Comparison of ENCODE assay signal across 8 cellular contexts in the genomic region with DNA sequence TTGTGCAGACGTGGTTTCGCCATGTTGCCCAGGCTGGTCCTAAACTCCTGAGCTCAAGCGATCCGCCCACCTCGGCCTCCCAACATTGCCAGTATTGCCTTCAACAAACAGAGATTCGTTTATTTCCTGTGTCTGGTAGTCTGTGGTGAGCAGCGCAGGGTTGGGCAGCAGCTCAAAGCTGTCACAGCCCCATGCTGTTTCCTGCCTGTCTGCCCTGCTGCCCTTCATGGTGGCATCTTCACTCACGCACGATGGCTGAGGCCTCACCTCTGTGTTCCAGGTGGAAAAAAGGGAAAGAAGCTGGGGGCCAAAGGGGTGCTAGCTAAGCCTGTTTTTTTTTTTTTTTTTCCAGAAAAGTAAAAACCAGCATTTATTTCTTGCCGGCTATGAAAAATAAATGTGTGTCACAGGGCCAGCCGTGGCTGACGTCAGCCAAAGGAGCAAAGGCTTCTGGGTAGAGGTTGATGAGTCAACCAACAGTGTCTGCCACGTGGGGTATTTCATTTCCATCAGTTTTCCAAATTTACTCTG. TPM values are rescaled to one million over a fixed set of nuclear protein-coding genes. Genes with fewer than 3 reads are reported as not detected.
DNase-seq lines count a peak whose midpoint lies in the region; ATAC-seq, FAIRE-seq and TF ChIP-seq lines count a peak whose summit lies in the region.

No MANE protein-coding gene starts in this region.

- no peak overlapping the region for H3K4me3 ChIP-seq in liver (ENCODE audit: low read depth in 1 of 3, low read length in 3 of 3)
- H3K4me3 ChIP-seq in HepG2 (replicated peaks in 1 of 3; ENCODE audit: insufficient read depth in 1 of 3, low read depth in 2 of 3, low read length in 3 of 3), result no peak overlapping the region
- H3K4me3 ChIP-seq in sigmoid colon, result no peak overlapping the region
- H3K4me3 ChIP-seq in aorta (ENCODE audit: low read length in 2 of 2), result no peak overlapping the region

- no peak overlapping the region for H2AFZ ChIP-seq in HepG2 (ENCODE audit: low read length)

- TF ChIP-seq EP300 in HepG2 (IDR thresholded peaks at IDR 0.05; ENCODE audit: low read depth in 2 of 2, low read length in 2 of 2) (no peak), HepG2 (CRISPR knock-in tag; IDR thresholded peaks at IDR 0.05; ENCODE audit: borderline replicate concordance) (no peak), sigmoid colon (IDR thresholded peaks at IDR 0.05) (no peak)

- H3K9me3 ChIP-seq in liver (ENCODE audit: control insufficient read depth in 4 of 4, low read length in 3 of 4) (no peaks in the 10 kb centered on the region), HepG2 (ENCODE audit: low read length) (no peaks in the 10 kb centered on the region), sigmoid colon (no peaks in the 10 kb centered on the region), aorta (ENCODE audit: control insufficient read depth, low read length) (no peaks in the 10 kb centered on the region)

- intact Hi-C loops in HepG2 (cut with micrococcal nuclease; ENCODE audit: unreplicated experiment) (no loop called here), sigmoid colon (cut with DNase I) (no loop called here), aorta (cut with DNase I) (loop anchor here in 1 of 2 donors (10.0 kb wide), 1 partner anchor 214 kb away; no protein-coding TSS in a partner anchor)

- H3K36me3 ChIP-seq in liver (ENCODE audit: control insufficient read depth in 4 of 4, insufficient read depth in 3 of 4, low read depth in 1 of 4, low read length in 3 of 4) (peaks cover 0 to 15% (median 7%) of the 10 kb centered on the region in 4 donors), HepG2 (replicated peaks in 1 of 2; ENCODE audit: control insufficient read depth in 1 of 2, insufficient read depth in 2 of 2, low read length in 2 of 2) (peaks cover 27 to 40% of the 10 kb centered on the region in 2 experiments; a peak in 4 of 5 replicates), sigmoid colon (peaks cover 7 to 29% (median 21%) of the 10 kb centered on the region in 4 donors), aorta (ENCODE audit: control insufficient read depth in 1 of 2, insufficient read depth in 2 of 2, low read length in 1 of 2) (peaks cover 0 to 4% of the 10 kb centered on the region in 2 donors)

- H3K79me2 ChIP-seq in HepG2 (ENCODE audit: insufficient read depth, low read length), result peaks cover 35% of the 10 kb centered on the region

- in situ Hi-C loops in HepG2 (cut with HindIII; ENCODE audit: extremely low pct_ligation_motif_present, low pct_unique_long_range_greater_than_20kb), result no loop called here

- peaks cover 0 to 3% (median 1%) of the 10 kb centered on the region in 4 donors for H3K4me1 ChIP-seq in liver (ENCODE audit: control insufficient read depth in 4 of 4, insufficient read depth in 4 of 4, low read length in 3 of 4)
- no peaks in the 10 kb centered on the region for H3K4me1 ChIP-seq in HepG2 (ENCODE audit: insufficient read depth, low read length)
- H3K4me1 ChIP-seq in sigmoid colon, result peaks cover 0 to 13% (median 8%) of the 10 kb centered on the region in 4 donors
- H3K4me1 ChIP-seq in aorta (ENCODE audit: control insufficient read depth in 1 of 2, insufficient read depth in 2 of 2, low read length in 2 of 2), result no peaks in the 10 kb centered on the region

- TF ChIP-seq POLR2A in HepG2 (IDR thresholded peaks at IDR 0.05; ENCODE audit: insufficient read depth in 1 of 2, low read depth in 2 of 2, low read length in 2 of 2) (no peak), sigmoid colon (IDR thresholded peaks at IDR 0.05) (no peak)

- no peak overlapping the region for H3K4me2 ChIP-seq in HepG2 (ENCODE audit: low read depth, low read length)

- TF ChIP-seq CTCF in liver (IDR thresholded peaks at IDR 0.05; ENCODE audit: low read depth, low read length, missing input control) (no peak), HepG2 (CRISPR knock-in tag; IDR thresholded peaks at IDR 0.05) (no peak), sigmoid colon (IDR thresholded peaks at IDR 0.05) (no peak)

- no peak overlapping the region for H3K9ac ChIP-seq in liver (ENCODE audit: low read depth in 1 of 2, low read length in 2 of 2)
- H3K9ac ChIP-seq in HepG2 (ENCODE audit: insufficient read depth, low read depth, low read length), result no peak overlapping the region

- H4K20me1 ChIP-seq in HepG2 (ENCODE audit: insufficient read depth, low read length), result no peaks in the 10 kb centered on the region

- no peak for ATAC-seq in HepG2
- ATAC-seq in aorta (ENCODE audit: low FRiP score), result peak; percentile 58

- FAIRE-seq in HepG2 (lab: Jason Lieb, UNC), result no peak

- H3K27ac ChIP-seq in liver (ENCODE audit: low read depth in 1 of 2, low read length in 2 of 2) (peak overlapping the region; percentile 72 to 75), HepG2 (ENCODE audit: extremely low read length, insufficient read depth, low read length) (no peak overlapping the region), epithelial cell of prostate (peak overlapping the region; percentile 72), sigmoid colon (peak overlapping the region; percentile 53 to 68 (median 58)), aorta (ENCODE audit: low read depth in 1 of 2, low read length in 2 of 2) (peak overlapping the region in 1 of 2 donors; percentile 29)

- CTCF ChIA-PET in HepG2 (lab: Yijun Ruan, JAX; ENCODE audit: low intra/inter-chr PET ratio, low total read pairs), result no interaction called here

- H3K27me3 ChIP-seq in liver (ENCODE audit: control insufficient read depth in 4 of 4, insufficient read depth in 4 of 4, low read length in 3 of 4) (no peaks in the 10 kb centered on the region), HepG2 (ENCODE audit: control insufficient read depth in 1 of 2, insufficient read depth in 2 of 2, low read length in 2 of 2) (no peaks in the 10 kb centered on the region), sigmoid colon (no peaks in the 10 kb centered on the region), aorta (ENCODE audit: control insufficient read depth in 1 of 2, insufficient read depth in 2 of 2, low read length in 1 of 2) (no peaks in the 10 kb centered on the region)

- TF ChIP-seq RAD21 in liver (IDR thresholded peaks at IDR 0.05) (no peak), HepG2 (CRISPR knock-in tag; IDR thresholded peaks at IDR 0.05) (no peak)

- POLR2A ChIA-PET in HepG2 (lab: Yijun Ruan, JAX), result no interaction called here

- DNase-seq in HepG2 (ENCODE audit: low spot score) (no peak), activated T-cell treated with anti-CD3 and anti-CD28 coated beads for 1 hour (ENCODE audit: low read depth) (peak; percentile 64), epithelial cell of prostate (ENCODE audit: low read depth, low spot score) (no peak), sigmoid colon (peak; percentile 84), aorta (peak; percentile 79 to 82), NCI-H1694 (lab: John Stamatoyannopoulos, UW) (no peak), COLO668 (lab: John Stamatoyannopoulos, UW; ENCODE audit: unreplicated experiment) (no peak)

- no TSS peak for BruUV-seq in HepG2 (replicated peaks; lab: Mats Ljungman, UMichigan)

- 61% methylated on average over 13 of the region's 13 CpGs for WGBS in liver
- WGBS in HepG2 (ENCODE audit: low lambda C conversion rate), result 95% methylated on average over 13 of the region's 13 CpGs
- 37 to 74% methylated on average over 13 of the region's 13 CpGs for WGBS in sigmoid colon, 2 donors
- 51 to 54% methylated on average over 13 of the region's 13 CpGs for WGBS in aorta, 2 donors

RNA-seq across cellular contexts. Expression of gene TBC1D22A, which starts 28.8 kb away (rescaled TPM):
- 10 to 100 TPM in 1 of 2 donors, 1 to 10 TPM in 1; 8.3 to 12.4 TPM for total RNA-seq in liver
- polyA plus RNA-seq in liver, result 1 to 10 TPM; 4.1 to 8.5 TPM
- total RNA-seq in HepG2 (2016; rRNA removed; fragmentation: Illumina TruSeq; extraction: Trizol), result 17.3 and 17.6 TPM in 2 replicates
- 13.6 and 13.8 TPM in 2 replicates for total RNA-seq in HepG2 (2016; cell fraction: cytosol; rRNA removed; fragmentation: Illumina TruSeq; extraction: Trizol; ENCODE audit: low read depth)
- total RNA-seq in HepG2 (2016; cell fraction: insoluble cytoplasmic fraction; rRNA removed; fragmentation: Illumina TruSeq; extraction: Trizol), result 14.5 and 18.0 TPM in 2 replicates
- 15.2 and 19.7 TPM in 2 replicates for total RNA-seq in HepG2 (2016; cell fraction: membrane; rRNA removed; fragmentation: Illumina TruSeq; extraction: Trizol)
- total RNA-seq in HepG2 (2016; cell fraction: nucleus; rRNA removed; fragmentation: Illumina TruSeq; extraction: Trizol), result 11.0 and 13.2 TPM in 2 replicates
- 17.5 and 18.0 TPM in 2 replicates for polyA plus RNA-seq in HepG2 (2011; rRNA removed)
- 16.4 and 18.2 TPM in 2 replicates for polyA plus RNA-seq in HepG2 (2011; cell fraction: cytosol; rRNA removed)
- polyA plus RNA-seq in HepG2 (2011; cell fraction: nucleus; rRNA removed), result 14.2 and 18.7 TPM in 2 replicates
- polyA plus RNA-seq in HepG2 (2012), result 12.4 and 15.2 TPM in 2 replicates
- 7.7 and 9.5 TPM in 2 replicates for polyA plus RNA-seq in HepG2 (2016; cell fraction: cytosol; fragmentation: Illumina TruSeq; extraction: Trizol; ENCODE audit: low read depth)
- 17.3 and 21.6 TPM in 2 replicates for polyA plus RNA-seq in HepG2 (2016; cell fraction: insoluble cytoplasmic fraction; fragmentation: Illumina TruSeq; extraction: Trizol; ENCODE audit: low read depth)
- polyA plus RNA-seq in HepG2 (2016; cell fraction: membrane; fragmentation: Illumina TruSeq; extraction: Trizol; ENCODE audit: low read depth), result 14.3 and 16.8 TPM in 2 replicates
- 13.4 and 13.5 TPM in 2 replicates for polyA plus RNA-seq in HepG2 (2016; cell fraction: nucleus; fragmentation: Illumina TruSeq; extraction: Trizol; ENCODE audit: insufficient read depth, low read depth)
- polyA minus RNA-seq in HepG2 (2011; rRNA and poly(A)+ RNA removed; ENCODE audit: low replicate concordance), result 14.2 and 23.5 TPM in 2 replicates
- 11.9 and 12.0 TPM in 2 replicates for polyA minus RNA-seq in HepG2 (2011; cell fraction: cytosol; rRNA and poly(A)+ RNA removed)
- 21.5 and 22.0 TPM in 2 replicates for polyA minus RNA-seq in HepG2 (2011; cell fraction: nucleus; rRNA and poly(A)+ RNA removed)
- total RNA-seq in sigmoid colon, result 10 to 100 TPM; 13.6 to 14.3 (median 13.8) TPM
- polyA plus RNA-seq in sigmoid colon, result 10 to 100 TPM; 19.2 to 34.6 (median 19.4) TPM
- total RNA-seq in aorta, result 10 to 100 TPM; 21.1 to 37.1 TPM
- 10 to 100 TPM; 10.8 to 14.7 TPM for polyA plus RNA-seq in aorta

RNA-seq across cellular contexts. Expression of gene CERK, which starts 53.2 kb away (rescaled TPM):
- total RNA-seq in liver, result 10 to 100 TPM in 1 of 2 donors, 1 to 10 TPM in 1; 9.6 to 24.3 TPM
- polyA plus RNA-seq in liver, result 10 to 100 TPM in 1 of 2 donors, 1 to 10 TPM in 1; 7.9 to 10.7 TPM
- total RNA-seq in HepG2 (2016; rRNA removed; fragmentation: Illumina TruSeq; extraction: Trizol), result 40.3 and 41.8 TPM in 2 replicates
- total RNA-seq in HepG2 (2016; cell fraction: cytosol; rRNA removed; fragmentation: Illumina TruSeq; extraction: Trizol; ENCODE audit: low read depth), result 33.8 and 34.8 TPM in 2 replicates
- 36.2 and 38.6 TPM in 2 replicates for total RNA-seq in HepG2 (2016; cell fraction: insoluble cytoplasmic fraction; rRNA removed; fragmentation: Illumina TruSeq; extraction: Trizol)
- 63.0 and 65.4 TPM in 2 replicates for total RNA-seq in HepG2 (2016; cell fraction: membrane; rRNA removed; fragmentation: Illumina TruSeq; extraction: Trizol)
- total RNA-seq in HepG2 (2016; cell fraction: nucleus; rRNA removed; fragmentation: Illumina TruSeq; extraction: Trizol), result 26.0 and 34.7 TPM in 2 replicates
- polyA plus RNA-seq in HepG2 (2011; rRNA removed), result 41.9 and 49.5 TPM in 2 replicates
- 38.6 and 42.2 TPM in 2 replicates for polyA plus RNA-seq in HepG2 (2011; cell fraction: cytosol; rRNA removed)
- polyA plus RNA-seq in HepG2 (2011; cell fraction: nucleus; rRNA removed), result 42.7 and 45.1 TPM in 2 replicates
- polyA plus RNA-seq in HepG2 (2012), result 38.6 and 44.4 TPM in 2 replicates
- polyA plus RNA-seq in HepG2 (2016; cell fraction: cytosol; fragmentation: Illumina TruSeq; extraction: Trizol; ENCODE audit: low read depth), result 31.4 and 34.6 TPM in 2 replicates
- 32.4 and 37.2 TPM in 2 replicates for polyA plus RNA-seq in HepG2 (2016; cell fraction: insoluble cytoplasmic fraction; fragmentation: Illumina TruSeq; extraction: Trizol; ENCODE audit: low read depth)
- polyA plus RNA-seq in HepG2 (2016; cell fraction: membrane; fragmentation: Illumina TruSeq; extraction: Trizol; ENCODE audit: low read depth), result 47.9 and 48.5 TPM in 2 replicates
- polyA plus RNA-seq in HepG2 (2016; cell fraction: nucleus; fragmentation: Illumina TruSeq; extraction: Trizol; ENCODE audit: insufficient read depth, low read depth), result 42.2 and 46.3 TPM in 2 replicates
- 29.1 and 59.9 TPM in 2 replicates for polyA minus RNA-seq in HepG2 (2011; rRNA and poly(A)+ RNA removed; ENCODE audit: low replicate concordance)
- polyA minus RNA-seq in HepG2 (2011; cell fraction: cytosol; rRNA and poly(A)+ RNA removed), result 26.6 and 33.8 TPM in 2 replicates
- 39.4 and 41.5 TPM in 2 replicates for polyA minus RNA-seq in HepG2 (2011; cell fraction: nucleus; rRNA and poly(A)+ RNA removed)
- total RNA-seq in sigmoid colon, result 10 to 100 TPM; 23.9 to 45.5 (median 29.2) TPM
- 10 to 100 TPM; 26.1 to 29.5 (median 26.4) TPM for polyA plus RNA-seq in sigmoid colon
- 10 to 100 TPM; 33.8 to 38.1 TPM for total RNA-seq in aorta
- polyA plus RNA-seq in aorta, result 10 to 100 TPM; 20.6 to 41.6 TPM

Comparison
In these comparisons a context has a peak if more than half of its experiments do, and no peak if none do; other contexts are left out.
1. DNase-seq: peak in activated T-cell treated with anti-CD3 and anti-CD28 coated beads for 1 hour (single experiment), sigmoid colon (single experiment) and aorta (2 of 2); none in HepG2 (single experiment), epithelial cell of prostate (single experiment), NCI-H1694 (single experiment) and COLO668 (single experiment).